32 cellular contexts compared by ENCODE assay signal in genomic region chr7:75019800-75020199, GRCh38.
"Had no signal": no experiment of that assay in that cellular context is flagged by ENCODE, and none has a peak within 500 bp of the region (broad histone marks: within the 10 kb centered on the region; RNA-seq: fewer than 3 reads in every experiment).

No MANE protein-coding gene starts in this region.

- H3K27ac Mint-ChIP-seq: activated B cell treated with CpG ODN at 0.5 μM for 24 hours; activated CD4-positive, alpha-beta memory T cell treated with anti-CD3 and anti-CD28 coated beads for 36 hours; activated CD4-positive, alpha-beta T cell treated with anti-CD3 and anti-CD28 coated beads, Interleukin-2, amount 10 ng/mL, durations not matched to agents 24 days and 14 days; activated CD8-positive, alpha-beta T cell treated with anti-CD3 and anti-CD28 coated beads for 36 hours; activated naive CD4-positive, alpha-beta T cell treated with anti-CD3 and anti-CD28 coated beads, Interleukin-2, amount 10 ng/mL, durations not matched to agents 7 days and 5 days; activated naive CD4-positive, alpha-beta T cell treated with anti-CD3 and anti-CD28 coated beads, Interleukin-2, amount 50 U/mL, for 24 hours; activated naive CD8-positive, alpha-beta T cell; activated naive CD8-positive, alpha-beta T cell treated with anti-CD3 and anti-CD28 coated beads, Interleukin-2, amount 10 ng/mL, durations not matched to agents 7 days and 5 days; activated naive CD8-positive, alpha-beta T cell treated with anti-CD3 and anti-CD28 coated beads, Interleukin-2, amount 50 U/mL, for 24 hours; activated T-helper 2 cell treated with anti-CD3 and anti-CD28 coated beads, Interferon-gamma antibody, Interleukin-2, Interleukin-4, amounts not matched to agents 10 μg/mL and 5 μg/mL and 100 μg/mL, durations not matched to agents 14 hours and 24 hours and 36 hours; brain; T-cell; T-helper 17 cell had no signal

- H3K4me1 Mint-ChIP-seq: activated B cell treated with CpG ODN at 0.5 μM for 24 hours; activated CD4-positive, alpha-beta T cell treated with anti-CD3 and anti-CD28 coated beads, Interleukin-2, amount 10 ng/mL, durations not matched to agents 24 days and 14 days; activated naive CD4-positive, alpha-beta T cell treated with anti-CD3 and anti-CD28 coated beads, Interleukin-2, amount 10 ng/mL, durations not matched to agents 7 days and 5 days; activated naive CD4-positive, alpha-beta T cell treated with anti-CD3 and anti-CD28 coated beads, Interleukin-2, amount 50 U/mL, for 24 hours; activated naive CD8-positive, alpha-beta T cell treated with anti-CD3 and anti-CD28 coated beads, Interleukin-2, amount 10 ng/mL, durations not matched to agents 7 days and 5 days; activated naive CD8-positive, alpha-beta T cell treated with anti-CD3 and anti-CD28 coated beads, Interleukin-2, amount 50 U/mL, for 24 hours; brain; central memory CD8-positive, alpha-beta T cell; T-cell; T-helper 17 cell had no signal

- H3K4me3 ChIP-seq: ascending aorta, cardiac muscle cell had no signal

- H3K4me1 ChIP-seq: ascending aorta had no signal

- H3K27ac ChIP-seq: ascending aorta, cardiac muscle cell, VCaP had no signal

- DNase-seq: activated B cell treated with CpG ODN at 0.5 μM for 24 hours; activated CD4-positive, alpha-beta memory T cell treated with anti-CD3 and anti-CD28 coated beads for 36 hours; activated CD4-positive, alpha-beta T cell treated with anti-CD3 and anti-CD28 coated beads for 4 hours; activated CD4-positive, alpha-beta T cell treated with anti-CD3 and anti-CD28 coated beads, Interleukin-2, amount 10 ng/mL, durations not matched to agents 24 days and 14 days; activated CD4-positive, alpha-beta T cell treated with anti-CD3 and anti-CD28 coated beads, Interleukin-2, amount 50 U/mL, for 1 hour; activated CD4-positive, alpha-beta T cell treated with anti-CD3 and anti-CD28 coated beads, Interleukin-2, amount 50 U/mL, for 4 hours; activated CD4-positive, CD25-positive, alpha-beta regulatory T cell treated with anti-CD3 and anti-CD28 coated beads, Interleukin-2, amount 50 U/mL, for 72 hours; activated CD8-positive, alpha-beta memory T cell treated with anti-CD3 and anti-CD28 coated beads, Interleukin-2, amount 50 U/mL, for 4 hours; activated CD8-positive, alpha-beta T cell treated with anti-CD3 and anti-CD28 coated beads for 36 hours; activated effector memory CD4-positive, alpha-beta T cell treated with Interleukin-2 at 50 U/mL for 16 hours; activated gamma-delta T cell; activated naive CD4-positive, alpha-beta T cell treated with anti-CD3 and anti-CD28 coated beads, Interleukin-2, amount 10 ng/mL, durations not matched to agents 7 days and 5 days; activated naive CD4-positive, alpha-beta T cell treated with Interleukin-2 at 50 U/mL for 16 hours; activated naive CD8-positive, alpha-beta T cell treated with anti-CD3 and anti-CD28 coated beads, Interleukin-2, amount 10 ng/mL, durations not matched to agents 7 days and 5 days; activated naive CD8-positive, alpha-beta T cell treated with anti-CD3 and anti-CD28 coated beads, Interleukin-2, amount 50 U/mL, for 24 hours; activated T-cell treated with anti-CD3 and anti-CD28 coated beads for 4 hours; activated T-cell treated with anti-CD3 and anti-CD28 coated beads, Interleukin-2, amount 50 U/mL, for 1 hour; activated T-cell treated with anti-CD3 and anti-CD28 coated beads, Interleukin-2, amount 50 U/mL, for 48 hours; amygdala; anterior cingulate cortex; caudate nucleus; cerebellar nuclear complex; T-cell; T-helper 17 cell had no signal

- H3K4me3 Mint-ChIP-seq: activated B cell treated with CpG ODN at 0.5 μM for 24 hours; activated CD4-positive, alpha-beta memory T cell treated with anti-CD3 and anti-CD28 coated beads for 36 hours; activated CD4-positive, alpha-beta T cell treated with anti-CD3 and anti-CD28 coated beads, Interleukin-2, amount 10 ng/mL, durations not matched to agents 24 days and 14 days; activated CD8-positive, alpha-beta T cell treated with anti-CD3 and anti-CD28 coated beads for 36 hours; activated naive CD4-positive, alpha-beta T cell treated with anti-CD3 and anti-CD28 coated beads, Interleukin-2, amount 10 ng/mL, durations not matched to agents 7 days and 5 days; activated naive CD4-positive, alpha-beta T cell treated with anti-CD3 and anti-CD28 coated beads, Interleukin-2, amount 50 U/mL, for 24 hours; activated naive CD8-positive, alpha-beta T cell; activated naive CD8-positive, alpha-beta T cell treated with anti-CD3 and anti-CD28 coated beads, Interleukin-2, amount 10 ng/mL, durations not matched to agents 7 days and 5 days; activated naive CD8-positive, alpha-beta T cell treated with anti-CD3 and anti-CD28 coated beads, Interleukin-2, amount 50 U/mL, for 24 hours; brain; central memory CD8-positive, alpha-beta T cell; T-cell; T-helper 17 cell had no signal

- ATAC-seq: activated CD8-positive, alpha-beta T cell treated with anti-CD3 and anti-CD28 coated beads for 36 hours; activated naive CD8-positive, alpha-beta T cell treated with anti-CD3 and anti-CD28 coated beads, Interleukin-2, amount 50 U/mL, for 24 hours; T-cell; T-helper 17 cell had no signal

- H3K9me3 ChIP-seq: ascending aorta had no signal

- H3K36me3 Mint-ChIP-seq: activated CD4-positive, alpha-beta memory T cell treated with anti-CD3 and anti-CD28 coated beads for 36 hours; activated naive CD4-positive, alpha-beta T cell treated with anti-CD3 and anti-CD28 coated beads, Interleukin-2, amount 10 ng/mL, durations not matched to agents 7 days and 5 days; activated naive CD8-positive, alpha-beta T cell; activated naive CD8-positive, alpha-beta T cell treated with anti-CD3 and anti-CD28 coated beads, Interleukin-2, amount 10 ng/mL, durations not matched to agents 7 days and 5 days; T-cell had no signal

- H3K9me3 Mint-ChIP-seq: activated B cell treated with CpG ODN at 0.5 μM for 24 hours; activated CD4-positive, alpha-beta memory T cell treated with anti-CD3 and anti-CD28 coated beads for 36 hours; activated CD4-positive, alpha-beta T cell treated with anti-CD3 and anti-CD28 coated beads, Interleukin-2, amount 10 ng/mL, durations not matched to agents 24 days and 14 days; activated CD8-positive, alpha-beta T cell treated with anti-CD3 and anti-CD28 coated beads for 36 hours; activated naive CD4-positive, alpha-beta T cell treated with anti-CD3 and anti-CD28 coated beads, Interleukin-2, amount 10 ng/mL, durations not matched to agents 7 days and 5 days; activated naive CD4-positive, alpha-beta T cell treated with anti-CD3 and anti-CD28 coated beads, Interleukin-2, amount 50 U/mL, for 24 hours; activated naive CD8-positive, alpha-beta T cell treated with anti-CD3 and anti-CD28 coated beads, Interleukin-2, amount 10 ng/mL, durations not matched to agents 7 days and 5 days; activated naive CD8-positive, alpha-beta T cell treated with anti-CD3 and anti-CD28 coated beads, Interleukin-2, amount 50 U/mL, for 24 hours; activated T-helper 2 cell treated with anti-CD3 and anti-CD28 coated beads, Interferon-gamma antibody, Interleukin-2, Interleukin-4, amounts not matched to agents 10 μg/mL and 5 μg/mL and 100 μg/mL, durations not matched to agents 14 hours and 24 hours and 36 hours; brain; central memory CD8-positive, alpha-beta T cell; T-cell had no signal

- H3K27me3 Mint-ChIP-seq: activated B cell treated with CpG ODN at 0.5 μM for 24 hours; activated CD4-positive, alpha-beta memory T cell treated with anti-CD3 and anti-CD28 coated beads for 36 hours; activated CD4-positive, alpha-beta T cell treated with anti-CD3 and anti-CD28 coated beads, Interleukin-2, amount 10 ng/mL, durations not matched to agents 24 days and 14 days; activated CD8-positive, alpha-beta T cell treated with anti-CD3 and anti-CD28 coated beads for 36 hours; activated naive CD4-positive, alpha-beta T cell treated with anti-CD3 and anti-CD28 coated beads, Interleukin-2, amount 10 ng/mL, durations not matched to agents 7 days and 5 days; activated naive CD4-positive, alpha-beta T cell treated with anti-CD3 and anti-CD28 coated beads, Interleukin-2, amount 50 U/mL, for 24 hours; activated naive CD8-positive, alpha-beta T cell; activated naive CD8-positive, alpha-beta T cell treated with anti-CD3 and anti-CD28 coated beads, Interleukin-2, amount 10 ng/mL, durations not matched to agents 7 days and 5 days; activated naive CD8-positive, alpha-beta T cell treated with anti-CD3 and anti-CD28 coated beads, Interleukin-2, amount 50 U/mL, for 24 hours; brain; central memory CD8-positive, alpha-beta T cell; T-cell; T-helper 17 cell had no signal

- H3K27me3 ChIP-seq: ascending aorta, cardiac muscle cell had no signal
